In genomic region chr4:17317526-17317925, GRCh38 we compare ENCODE assay signal across 27 cellular contexts.
"Had no signal": no experiment of that assay in that cellular context is flagged by ENCODE, and none has a peak within 500 bp of the region (broad histone marks: within the 10 kb centered on the region; RNA-seq: fewer than 3 reads in every experiment).

No MANE protein-coding gene starts in this region.

- H3K36me3 ChIP-seq: ascending aorta, breast epithelium, cardiac muscle cell, colonic mucosa, heart left ventricle had no signal

- H3K27ac ChIP-seq: ascending aorta, breast epithelium, cardiac muscle cell, colonic mucosa, heart left ventricle, VCaP had no signal

- H3K4me3 ChIP-seq: ascending aorta, breast epithelium, cardiac muscle cell, colonic mucosa, heart left ventricle had no signal

- DNase-seq: activated CD4-positive, alpha-beta memory T cell treated with anti-CD3 and anti-CD28 coated beads, Interleukin-2, amount 10 ng/mL, durations not matched to agents 7 days and 5 days; activated CD4-positive, alpha-beta T cell treated with anti-CD3 and anti-CD28 coated beads for 1 hour; activated CD4-positive, alpha-beta T cell treated with anti-CD3 and anti-CD28 coated beads for 4 hours; activated CD4-positive, alpha-beta T cell treated with anti-CD3 and anti-CD28 coated beads, Interleukin-2, amount 10 ng/mL, durations not matched to agents 7 days and 5 days; activated CD4-positive, alpha-beta T cell treated with anti-CD3 and anti-CD28 coated beads, Interleukin-2, amount 50 U/mL, for 4 hours; activated CD8-positive, alpha-beta memory T cell treated with anti-CD3 and anti-CD28 coated beads, Interleukin-2, amount 50 U/mL, for 48 hours; activated gamma-delta T cell; activated naive CD4-positive, alpha-beta T cell; activated naive CD4-positive, alpha-beta T cell treated with anti-CD3 and anti-CD28 coated beads, Interleukin-2, amount 10 ng/mL, durations not matched to agents 7 days and 5 days; activated naive CD8-positive, alpha-beta T cell treated with anti-CD3 and anti-CD28 coated beads, Interleukin-2, amount 10 ng/mL, durations not matched to agents 7 days and 5 days; activated T-cell treated with anti-CD3 and anti-CD28 coated beads for 4 hours; activated T-cell treated with anti-CD3 and anti-CD28 coated beads, Interleukin-2, amount 50 U/mL, for 24 hours; activated T-cell treated with anti-CD3 and anti-CD28 coated beads, Interleukin-2, amount 50 U/mL, for 72 hours; central memory CD4-positive, alpha-beta T cell; cerebellar nuclear complex; colonic mucosa; effector CD8-positive, alpha-beta T cell; foreskin fibroblast; heart left ventricle; T-helper 2 cell had no signal

- H3K4me1 ChIP-seq: ascending aorta, breast epithelium, colonic mucosa had no signal

- ATAC-seq: activated naive CD4-positive, alpha-beta T cell treated with anti-CD3 and anti-CD28 coated beads, Interleukin-2, amount 50 U/mL, for 72 hours; activated T-cell treated with anti-CD3 and anti-CD28 coated beads, Interleukin-2, amount 50 U/mL, for 72 hours; esophagus mucosa; heart left ventricle; WTC11 had no signal

- H3K27me3 ChIP-seq: ascending aorta, breast epithelium, cardiac muscle cell, colonic mucosa, heart left ventricle had no signal
